8 cellular contexts compared by ENCODE assay signal in the genomic region with DNA sequence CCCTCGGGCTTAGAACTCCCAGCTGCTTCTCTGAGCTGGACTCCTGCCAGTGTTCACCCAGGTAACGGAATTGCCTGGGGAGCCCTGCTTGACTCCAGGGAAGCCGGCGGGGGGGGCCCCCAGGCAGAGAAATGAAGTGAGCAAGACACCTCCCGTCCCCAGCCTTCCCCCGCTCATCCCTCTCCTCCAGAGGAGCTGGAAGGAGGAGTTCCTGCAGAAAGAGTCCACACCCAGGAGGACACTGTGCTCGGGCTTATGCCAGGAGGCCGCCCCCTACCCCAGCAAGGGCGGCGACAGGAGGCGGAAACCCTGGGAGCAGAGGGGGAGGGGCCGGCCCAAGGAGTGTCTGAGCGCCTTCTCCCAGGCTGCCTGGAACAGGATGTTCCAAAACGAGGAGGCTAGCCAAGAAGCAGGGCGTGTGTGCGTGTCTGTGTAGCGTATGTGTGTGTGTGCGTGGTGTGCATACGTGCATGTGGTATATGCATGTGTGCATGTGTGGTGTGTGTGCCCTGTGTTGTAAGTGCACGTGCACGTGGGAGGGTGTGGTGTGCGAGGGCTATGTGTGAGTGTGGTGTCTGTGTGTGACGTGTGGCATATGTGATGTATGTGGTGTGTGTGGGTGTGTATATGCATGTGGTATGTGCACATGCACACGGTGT.
DNase-seq lines count a peak whose midpoint lies in the region; ATAC-seq lines count a peak whose summit lies in the region.

No MANE protein-coding gene starts in this region.

- no peaks in the 10 kb centered on the region for H3K36me3 ChIP-seq in skeletal muscle tissue (ENCODE audit: control insufficient read depth in 3 of 3, insufficient read depth in 3 of 3, low read length in 3 of 3)

- DNase-seq in HT-29 (ENCODE audit: low spot score): peak; percentile 36
- DNase-seq in SW480 (ENCODE audit: low spot score): peak; percentile 10
- peak; percentile 92 for DNase-seq in left cardiac atrium
- no peak for DNase-seq in effector memory CD8-positive, alpha-beta T cell
- DNase-seq in SIG-M5 (lab: John Stamatoyannopoulos, UW): no peak

- H3K9me3 Mint-ChIP-seq in effector memory CD8-positive, alpha-beta T cell: no peaks in the 10 kb centered on the region

- no peaks in the 10 kb centered on the region for H3K27me3 ChIP-seq in skeletal muscle tissue (ENCODE audit: control insufficient read depth in 3 of 3, insufficient read depth in 3 of 3, low read length in 3 of 3)

- ATAC-seq in left cardiac atrium: peak; percentile 75 to 76
- no peak for ATAC-seq in effector memory CD8-positive, alpha-beta T cell (replicated peaks)
- ATAC-seq in GM18907 (IDR thresholded peaks at IDR 0.05; ENCODE audit: unreplicated experiment): no peak
- no peak for ATAC-seq in HG03342 (IDR thresholded peaks at IDR 0.05; ENCODE audit: unreplicated experiment)

- no peaks in the 10 kb centered on the region for H3K36me3 Mint-ChIP-seq in effector memory CD8-positive, alpha-beta T cell (ENCODE audit: insufficient read depth)

- no peak overlapping the region for H3K27ac ChIP-seq in skeletal muscle tissue (ENCODE audit: low read depth, low read length)

- intact Hi-C loops in left cardiac atrium (cut with DNase I): no loop called here

- peak overlapping the region; percentile 4 to 45 (median 15) for H3K4me3 ChIP-seq in skeletal muscle tissue (ENCODE audit: low read length in 3 of 3)

- no peaks in the 10 kb centered on the region for H3K27me3 Mint-ChIP-seq in effector memory CD8-positive, alpha-beta T cell

- peaks cover 13 to 17% (median 17%) of the 10 kb centered on the region in 3 donors for H3K4me1 ChIP-seq in skeletal muscle tissue (ENCODE audit: control insufficient read depth in 3 of 3, insufficient read depth in 3 of 3, low read length in 3 of 3)

- H3K4me1 Mint-ChIP-seq in effector memory CD8-positive, alpha-beta T cell (ENCODE audit: low read depth in 2 of 2): no peaks in the 10 kb centered on the region

- H3K27ac Mint-ChIP-seq in effector memory CD8-positive, alpha-beta T cell: no peak overlapping the region

- H3K9me3 ChIP-seq in skeletal muscle tissue (ENCODE audit: control insufficient read depth in 3 of 3, low read length in 3 of 3): peaks cover 0 to 2% (median 0%) of the 10 kb centered on the region in 3 donors

- no peak overlapping the region for H3K4me3 Mint-ChIP-seq in effector memory CD8-positive, alpha-beta T cell

- H3K9ac ChIP-seq in skeletal muscle tissue (ENCODE audit: low read depth in 1 of 3, low read length in 3 of 3): no peak overlapping the region

Comparison
In these comparisons a context has a peak if more than half of its experiments do, and no peak if none do; other contexts are left out.
1. DNase-seq: peak in HT-29 (single experiment), SW480 (single experiment) and left cardiac atrium (single experiment); none in effector memory CD8-positive, alpha-beta T cell (0 of 3) and SIG-M5 (single experiment).
2. ATAC-seq: peak in left cardiac atrium (2 of 2); none in effector memory CD8-positive, alpha-beta T cell (single experiment), GM18907 (single experiment) and HG03342 (single experiment).